In the genomic region with DNA sequence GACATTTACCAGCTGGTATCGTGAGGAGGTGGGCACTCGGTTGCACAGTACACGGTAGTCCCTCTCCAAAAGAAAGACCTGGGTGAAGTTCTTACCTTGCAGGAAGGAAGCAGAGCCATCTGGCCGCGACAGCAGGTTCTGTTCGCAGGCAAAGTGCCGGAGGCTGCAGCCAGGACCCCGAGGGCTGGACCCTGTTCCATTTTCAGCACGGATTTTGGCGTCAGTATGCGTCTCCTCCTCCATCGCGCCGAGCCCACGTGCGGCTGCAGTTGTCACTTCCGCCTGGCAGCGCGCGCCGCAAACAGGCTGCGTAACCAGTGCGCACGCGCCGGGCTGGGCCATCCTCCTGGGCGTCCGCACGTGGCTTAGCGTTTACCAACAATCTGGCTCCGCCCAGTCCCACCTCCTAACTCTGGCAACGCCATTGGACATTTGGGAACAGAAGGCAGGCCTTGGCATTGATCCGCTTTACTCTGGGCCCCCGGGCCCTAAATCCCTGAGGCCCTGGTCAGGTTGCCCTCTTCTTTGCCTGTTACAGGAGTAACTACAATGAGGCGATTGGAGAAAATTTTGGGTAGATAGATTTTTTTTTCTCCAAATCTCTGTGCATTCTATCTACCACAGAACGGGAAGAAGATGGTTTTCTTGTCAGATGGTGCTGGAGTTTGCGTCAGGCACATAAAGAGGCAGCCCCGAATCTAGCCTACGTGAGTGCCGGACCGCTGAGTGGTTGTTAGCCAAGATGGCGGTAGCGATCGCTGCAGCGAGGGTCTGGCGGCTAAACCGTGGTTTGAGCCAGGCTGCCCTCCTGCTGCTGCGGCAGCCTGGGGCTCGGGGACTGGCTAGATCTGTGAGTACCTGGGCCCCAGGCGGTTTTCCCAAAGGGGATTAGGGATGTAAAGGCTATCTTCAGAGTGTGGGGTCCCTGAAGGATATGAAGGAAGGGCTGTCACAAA, we compare ENCODE assay signal across 8 cellular contexts. TPM values are rescaled to one million over a fixed set of nuclear protein-coding genes. Genes with fewer than 3 reads are reported as not detected.
DNase-seq lines count a peak whose midpoint lies in the region; ATAC-seq and TF ChIP-seq lines count a peak whose summit lies in the region.

A gene (plus strand): TSS at position 733 of the 956 bp plus-strand sequence. CDS start 10 bp downstream, at position 743.
A gene (minus strand): TSS at position 274 of the 956 bp plus-strand sequence. CDS start 31 bp downstream, at position 243.

- H3K4me2 ChIP-seq in mammary epithelial cell (ENCODE audit: insufficient read depth, low read depth, low read length): peak within 1 kb of the TSS; percentile 91

- in situ Hi-C loops in ACHN (cut with HindIII; ENCODE audit: low pct_ligation_motif_present, low pct_unique_long_range_greater_than_20kb, low sequenced_read_pairs) (no loop called here), mammary epithelial cell (cut with MboI; ENCODE audit: low sequenced_read_pairs in 2 of 2) (no loop called here)

- ATAC-seq in GM18873 (IDR thresholded peaks at IDR 0.05; ENCODE audit: low FRiP score, unreplicated experiment): peak; percentile 85
- ATAC-seq in HG03139 (IDR thresholded peaks at IDR 0.05; ENCODE audit: unreplicated experiment): peak; percentile 79

- intact Hi-C loops in mammary epithelial cell (cut with micrococcal nuclease): loop anchor here (1.0 kb wide), 3 partner anchors 12 to 44 kb away; a partner anchor contains a TSS

- H4K20me1 ChIP-seq in mammary epithelial cell (ENCODE audit: insufficient read depth, low read length): no peaks in the 10 kb centered on the region

- CTCF ChIA-PET in mammary epithelial cell (lab: Charles Lee; ENCODE audit: low non-redundant PET): no interaction called here

- WGBS in mammary epithelial cell (ENCODE audit: low coverage, missing lambda C conversion rate): 1% methylated on average over 46 of the region's 50 CpGs

- no peak for TF ChIP-seq CTCF in WERI-Rb-1 (IDR thresholded peaks at IDR 0.05; ENCODE audit: low read depth, low read length)
- TF ChIP-seq CTCF in mammary epithelial cell (conservative IDR thresholded peaks at IDR 0.05 in 1 of 2, IDR thresholded peaks at IDR 0.05 in 1 of 2; ENCODE audit: extremely low read depth in 1 of 2, insufficient read depth in 1 of 2, low read depth in 1 of 2, low read length in 2 of 2): no peak

- peak within 1 kb of the TSS; percentile 98 for H3K27ac ChIP-seq in WERI-Rb-1
- H3K27ac ChIP-seq in mammary epithelial cell (ENCODE audit: insufficient read depth, low read depth, low read length): peak within 1 kb of the TSS; percentile 97
- H3K27ac ChIP-seq in skeletal muscle tissue (ENCODE audit: low read depth, low read length): peak within 1 kb of the TSS; percentile 93

- peak within 1 kb of the TSS; percentile 94 for H2AFZ ChIP-seq in mammary epithelial cell (ENCODE audit: low read depth, low read length)

- DNase-seq in ACHN (peak; percentile 99), NCI-H2227 (lab: John Stamatoyannopoulos, UW; ENCODE audit: unreplicated experiment) (peak; percentile 100), WERI-Rb-1 (peak; percentile 99), mammary epithelial cell (peak; percentile 99)

- BruUV-seq in mammary epithelial cell (replicated peaks; lab: Mats Ljungman, UMichigan): no TSS peak

- H3K9ac ChIP-seq in mammary epithelial cell (ENCODE audit: insufficient read depth, low read length) (peak within 1 kb of the TSS; percentile 91), skeletal muscle tissue (ENCODE audit: low read depth in 1 of 3, low read length in 3 of 3) (peak within 1 kb of the TSS; percentile 96 to 100 (median 99))

- H3K36me3 ChIP-seq in WERI-Rb-1: peaks cover 15% of the 10 kb centered on the region
- H3K36me3 ChIP-seq in mammary epithelial cell (ENCODE audit: insufficient read depth, low read length): no peaks in the 10 kb centered on the region
- peaks cover 0 to 6% (median 5%) of the 10 kb centered on the region in 3 donors for H3K36me3 ChIP-seq in skeletal muscle tissue (ENCODE audit: control insufficient read depth in 3 of 3, insufficient read depth in 3 of 3, low read length in 3 of 3)

- H3K4me1 ChIP-seq in mammary epithelial cell (ENCODE audit: insufficient read depth, low read length): peaks cover 7% of the 10 kb centered on the region
- H3K4me1 ChIP-seq in skeletal muscle tissue (ENCODE audit: control insufficient read depth in 3 of 3, insufficient read depth in 3 of 3, low read length in 3 of 3): peaks cover 18 to 32% (median 21%) of the 10 kb centered on the region in 3 donors

- peaks cover 37% of the 10 kb centered on the region for H3K79me2 ChIP-seq in mammary epithelial cell (ENCODE audit: insufficient read depth, low read length)

- H3K9me3 ChIP-seq in WERI-Rb-1 (ENCODE audit: severe bottlenecking) (no peaks in the 10 kb centered on the region), mammary epithelial cell (replicated peaks; ENCODE audit: insufficient read depth, low read length) (no peaks in the 10 kb centered on the region), iPS-18c (ENCODE audit: control insufficient read depth, insufficient read depth, low read length) (peaks cover 2% of the 10 kb centered on the region), skeletal muscle tissue (ENCODE audit: control insufficient read depth in 3 of 3, low read length in 3 of 3) (no peaks in the 10 kb centered on the region)

- dilution Hi-C loops in mammary epithelial cell (cut with HindIII; ENCODE audit: low sequenced_read_pairs): no loop called here

- H3K4me3 ChIP-seq in WERI-Rb-1 (ENCODE audit: low read depth, low read length) (peak within 1 kb of the TSS; percentile 100), mammary epithelial cell (replicated peaks in 1 of 3; ENCODE audit: insufficient read depth in 1 of 3, low read depth in 2 of 3, low read length in 3 of 3) (peak within 1 kb of the TSS; percentile 90 to 97 (median 94)), iPS-18c (ENCODE audit: insufficient read depth, low read depth, low read length) (peak within 1 kb of the TSS; percentile 100), skeletal muscle tissue (ENCODE audit: low read length in 3 of 3) (peak within 1 kb of the TSS; percentile 92 to 100 (median 98))

- H3K27me3 ChIP-seq in WERI-Rb-1 (ENCODE audit: insufficient read depth, low read depth, severe bottlenecking) (no peaks in the 10 kb centered on the region), mammary epithelial cell (ENCODE audit: insufficient read depth, low read length) (no peaks in the 10 kb centered on the region), skeletal muscle tissue (ENCODE audit: control insufficient read depth in 3 of 3, insufficient read depth in 3 of 3, low read length in 3 of 3) (no peaks in the 10 kb centered on the region)

RNA-seq across cellular contexts. Expression of the first gene that starts in this region (rescaled TPM):
- total RNA-seq in mammary epithelial cell: 10 to 100 TPM; 13.5 to 36.5 TPM
- polyA plus RNA-seq in mammary epithelial cell: 25.1 TPM
- 27.0 TPM for polyA minus RNA-seq in mammary epithelial cell
- 46.4 TPM for total RNA-seq in skeletal muscle tissue

RNA-seq across cellular contexts. Expression of the second gene that starts in this region (rescaled TPM):
- total RNA-seq in mammary epithelial cell: 10 to 100 TPM; 16.5 to 17.3 TPM
- 26.3 TPM for polyA plus RNA-seq in mammary epithelial cell
- 26.2 TPM for polyA minus RNA-seq in mammary epithelial cell
- 13.0 TPM for total RNA-seq in skeletal muscle tissue

Comparison
In these comparisons a context has a peak if more than half of its experiments do, and no peak if none do; other contexts are left out.
1. Peak in every context shown above with its lines: DNase-seq, ATAC-seq, H3K4me3 ChIP-seq and H3K27ac ChIP-seq.